Comparison of ENCODE assay signal across 8 cellular contexts in the genomic region with DNA sequence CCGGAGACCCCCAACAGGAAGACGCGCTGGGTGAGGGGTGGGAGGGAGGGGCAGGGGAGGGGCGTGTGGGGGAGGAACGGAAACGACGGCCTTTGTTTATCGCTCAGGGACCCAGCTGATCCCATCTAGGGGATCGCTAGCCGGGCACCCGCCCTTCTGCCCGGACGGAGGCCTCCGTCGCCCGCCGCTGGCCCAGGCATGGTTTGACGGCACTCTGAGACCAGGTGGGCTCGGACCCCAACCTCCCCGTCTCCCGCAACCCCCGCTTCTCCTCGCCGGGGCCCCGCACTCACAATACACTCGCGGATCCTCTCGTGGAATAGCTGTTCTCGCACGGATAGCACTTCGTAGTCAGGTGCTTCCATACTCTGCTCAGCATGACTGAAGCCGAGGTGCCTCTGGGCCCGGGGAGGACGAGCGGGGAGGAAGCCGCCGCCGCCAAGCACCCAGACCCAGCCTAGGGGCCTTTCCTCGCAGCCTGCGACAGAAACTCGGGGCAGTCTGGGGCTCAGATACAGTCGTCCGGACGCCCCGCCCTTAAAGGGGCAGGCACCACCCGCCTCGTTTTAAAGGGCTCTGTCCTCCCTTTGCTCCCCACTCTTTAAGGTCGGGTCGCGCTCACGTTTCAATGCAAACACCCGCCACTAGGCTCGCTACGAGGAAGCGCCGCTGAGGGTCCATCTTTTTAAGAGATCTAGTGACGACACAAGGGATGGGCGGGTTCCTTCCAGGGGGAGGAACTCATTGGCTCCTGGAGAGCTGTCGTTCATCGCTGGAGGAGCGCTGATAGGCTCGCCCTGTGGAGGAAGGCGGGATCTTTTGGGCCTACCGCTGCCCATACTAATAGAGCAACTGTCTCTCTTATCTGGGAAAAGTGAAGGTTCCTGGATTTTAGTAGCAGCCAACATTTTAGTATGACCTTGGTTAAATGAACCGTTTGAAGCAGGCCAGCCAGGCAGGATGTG. TPM values are rescaled to one million over a fixed set of nuclear protein-coding genes. Genes with fewer than 3 reads are reported as not detected.
A peak's percentile ranks its signal among the peaks of the same experiment; 100 is the strongest.
DNase-seq lines count a peak whose midpoint lies in the region; ATAC-seq and TF ChIP-seq lines count a peak whose summit lies in the region.

A gene with protein sequence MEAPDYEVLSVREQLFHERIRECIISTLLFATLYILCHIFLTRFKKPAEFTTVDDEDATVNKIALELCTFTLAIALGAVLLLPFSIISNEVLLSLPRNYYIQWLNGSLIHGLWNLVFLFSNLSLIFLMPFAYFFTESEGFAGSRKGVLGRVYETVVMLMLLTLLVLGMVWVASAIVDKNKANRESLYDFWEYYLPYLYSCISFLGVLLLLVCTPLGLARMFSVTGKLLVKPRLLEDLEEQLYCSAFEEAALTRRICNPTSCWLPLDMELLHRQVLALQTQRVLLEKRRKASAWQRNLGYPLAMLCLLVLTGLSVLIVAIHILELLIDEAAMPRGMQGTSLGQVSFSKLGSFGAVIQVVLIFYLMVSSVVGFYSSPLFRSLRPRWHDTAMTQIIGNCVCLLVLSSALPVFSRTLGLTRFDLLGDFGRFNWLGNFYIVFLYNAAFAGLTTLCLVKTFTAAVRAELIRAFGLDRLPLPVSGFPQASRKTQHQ (minus strand): TSS at position 657 of the 965 bp plus-strand sequence. CDS start 292 bp downstream, at position 365.

- intact Hi-C loops in left cardiac atrium (cut with DNase I) = no loop called here

- H3K4me1 Mint-ChIP-seq in T-helper 17 cell (peaks cover 23% of the 10 kb centered on the region), progenitor cell of endocrine pancreas (ENCODE audit: low read depth) (peaks cover 19% of the 10 kb centered on the region)

- peak; percentile 99 for ATAC-seq in HG02885 (IDR thresholded peaks at IDR 0.05; ENCODE audit: poor library complexity, unreplicated experiment)
- ATAC-seq in T-helper 17 cell = peak; percentile 94
- ATAC-seq in left cardiac atrium = peak; percentile 98 to 99

- peak; percentile 55 for TF ChIP-seq CTCF in progenitor cell of endocrine pancreas (IDR thresholded peaks at IDR 0.05; ENCODE audit: unreplicated experiment)

- H3K27ac Mint-ChIP-seq in T-helper 17 cell = peak within 1 kb of the TSS; percentile 99
- H3K27ac Mint-ChIP-seq in progenitor cell of endocrine pancreas = peak within 1 kb of the TSS; percentile 99

- peak; percentile 67 for TF ChIP-seq POLR2A in GM15510 (IDR thresholded peaks at IDR 0.05; ENCODE audit: borderline replicate concordance, extremely low read depth, insufficient read length)

- H3K9me3 Mint-ChIP-seq in progenitor cell of endocrine pancreas (ENCODE audit: low read depth) = no peaks in the 10 kb centered on the region

- peak; percentile 95 for DNase-seq in NCI-H1694 treated with DMSO at 0.1 percent for 48 hours (lab: John Stamatoyannopoulos, UW)
- DNase-seq in T-helper 17 cell = peak; percentile 85 to 93 (median 91)
- peak; percentile 43 to 98 (median 92) for DNase-seq in amygdala (lab: John Stamatoyannopoulos, UW)
- peak; percentile 97 for DNase-seq in left cardiac atrium
- DNase-seq in progenitor cell of endocrine pancreas (ENCODE audit: low spot score, unreplicated experiment) = peak; percentile 86
- DNase-seq in ureter (ENCODE audit: low spot score) = peak; percentile 98

- H3K36me3 Mint-ChIP-seq in T-helper 17 cell (ENCODE audit: low read depth) (peaks cover 2% of the 10 kb centered on the region), progenitor cell of endocrine pancreas (ENCODE audit: insufficient read depth) (peaks cover under 1% of the 10 kb centered on the region)

- no peaks in the 10 kb centered on the region for H3K9me3 ChIP-seq in T-helper 17 cell (ENCODE audit: control insufficient read depth, low read length, poor library complexity, severe bottlenecking)

- no peaks in the 10 kb centered on the region for H3K27me3 Mint-ChIP-seq in T-helper 17 cell
- H3K27me3 Mint-ChIP-seq in progenitor cell of endocrine pancreas = no peaks in the 10 kb centered on the region

- H3K4me3 Mint-ChIP-seq in T-helper 17 cell (peak within 1 kb of the TSS; percentile 98), progenitor cell of endocrine pancreas (ENCODE audit: low read depth) (peak within 1 kb of the TSS; percentile 98)

RNA-seq across cellular contexts. Expression of the gene that starts here (rescaled TPM):
- total RNA-seq in T-helper 17 cell (100 to 1,000 TPM; 257 to 270 TPM), left cardiac atrium (10 to 100 TPM; 24.4 to 46.0 TPM), progenitor cell of endocrine pancreas (142 and 143 TPM in 2 replicates), ureter (85.7 TPM)

Comparison
In these comparisons a context has a peak if more than half of its experiments do, and no peak if none do; other contexts are left out.
1. Peak in every context shown above with its lines: DNase-seq and ATAC-seq.